Comparison of ENCODE assay signal across 25 cellular contexts in the genomic region with DNA sequence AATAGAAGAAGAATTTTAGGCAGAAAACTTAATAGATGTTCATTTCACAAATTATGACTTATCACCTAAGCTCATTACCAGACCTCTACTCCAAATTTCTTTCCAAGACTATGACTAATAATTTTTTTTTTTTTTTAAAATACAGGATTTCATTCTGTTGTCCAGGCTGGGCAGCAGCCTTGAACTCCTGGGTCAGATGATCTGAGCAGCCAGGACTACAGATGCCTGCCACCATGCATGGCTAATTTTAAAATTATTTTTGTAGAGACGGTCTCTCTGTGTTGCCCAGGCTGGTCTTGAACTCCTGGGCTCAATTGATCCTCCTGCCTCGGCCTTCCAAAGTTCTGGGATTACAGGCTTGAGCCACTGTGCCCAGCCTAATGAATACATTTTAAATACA.
"Had no signal": no experiment of that assay in that cellular context is flagged by ENCODE, and none has a peak within 500 bp of the region (broad histone marks: within the 10 kb centered on the region; RNA-seq: fewer than 3 reads in every experiment).

No MANE protein-coding gene starts in this region.

- H3K4me3 Mint-ChIP-seq: activated CD4-positive, alpha-beta memory T cell treated with anti-CD3 and anti-CD28 coated beads, Interleukin-2, amount 10 ng/mL, durations not matched to agents 7 days and 5 days; activated CD4-positive, alpha-beta T cell treated with anti-CD3 and anti-CD28 coated beads, Interleukin-2, amount 10 ng/mL, durations not matched to agents 7 days and 5 days; activated naive CD4-positive, alpha-beta T cell treated with anti-CD3 and anti-CD28 coated beads, Interleukin-2, amount 10 ng/mL, durations not matched to agents 7 days and 5 days; activated naive CD8-positive, alpha-beta T cell treated with anti-CD3 and anti-CD28 coated beads, Interleukin-2, amount 10 ng/mL, durations not matched to agents 7 days and 5 days; activated T-cell treated with anti-CD3 and anti-CD28 coated beads, Interleukin-2, amount 50 U/mL, for 24 hours; activated T-cell treated with anti-CD3 and anti-CD28 coated beads, Interleukin-2, amount 50 U/mL, for 72 hours; central memory CD8-positive, alpha-beta T cell; T-cell; T-helper 1 cell treated with Interleukin-12 subunit alpha and Interleukin-12 subunit beta and Interleukin-4 antibody, amounts not matched to agents 30 μg/mL and 1 μg/mL, for 36 hours; WTC11 had no signal

- H3K27me3 ChIP-seq: brain microvascular endothelial cell, foreskin keratinocyte, gastrocnemius medialis had no signal

- H3K4me1 ChIP-seq: foreskin keratinocyte had no signal

- H3K9me3 Mint-ChIP-seq: activated CD4-positive, alpha-beta memory T cell treated with anti-CD3 and anti-CD28 coated beads, Interleukin-2, amount 10 ng/mL, durations not matched to agents 7 days and 5 days; activated CD4-positive, alpha-beta T cell treated with anti-CD3 and anti-CD28 coated beads, Interleukin-2, amount 10 ng/mL, durations not matched to agents 7 days and 5 days; activated naive CD4-positive, alpha-beta T cell treated with anti-CD3 and anti-CD28 coated beads, Interleukin-2, amount 10 ng/mL, durations not matched to agents 7 days and 5 days; activated naive CD4-positive, alpha-beta T cell treated with anti-CD3 and anti-CD28 coated beads, Interleukin-2, amount 50 U/mL, for 72 hours; activated naive CD8-positive, alpha-beta T cell treated with anti-CD3 and anti-CD28 coated beads, Interleukin-2, amount 10 ng/mL, durations not matched to agents 7 days and 5 days; activated T-cell treated with anti-CD3 and anti-CD28 coated beads, Interleukin-2, amount 50 U/mL, for 24 hours; activated T-cell treated with anti-CD3 and anti-CD28 coated beads, Interleukin-2, amount 50 U/mL, for 72 hours; central memory CD8-positive, alpha-beta T cell; T-cell had no signal

- H3K27ac Mint-ChIP-seq: activated CD4-positive, alpha-beta memory T cell treated with anti-CD3 and anti-CD28 coated beads, Interleukin-2, amount 10 ng/mL, durations not matched to agents 7 days and 5 days; activated CD4-positive, alpha-beta T cell treated with anti-CD3 and anti-CD28 coated beads, Interleukin-2, amount 10 ng/mL, durations not matched to agents 7 days and 5 days; activated naive CD4-positive, alpha-beta T cell treated with anti-CD3 and anti-CD28 coated beads, Interleukin-2, amount 10 ng/mL, durations not matched to agents 7 days and 5 days; activated naive CD4-positive, alpha-beta T cell treated with anti-CD3 and anti-CD28 coated beads, Interleukin-2, amount 50 U/mL, for 72 hours; activated naive CD8-positive, alpha-beta T cell treated with anti-CD3 and anti-CD28 coated beads, Interleukin-2, amount 10 ng/mL, durations not matched to agents 7 days and 5 days; activated T-cell treated with anti-CD3 and anti-CD28 coated beads, Interleukin-2, amount 50 U/mL, for 24 hours; activated T-cell treated with anti-CD3 and anti-CD28 coated beads, Interleukin-2, amount 50 U/mL, for 72 hours; T-cell; T-helper 1 cell treated with Interleukin-12 subunit alpha and Interleukin-12 subunit beta and Interleukin-4 antibody, amounts not matched to agents 30 μg/mL and 1 μg/mL, for 36 hours; WTC11 had no signal

- H3K4me1 Mint-ChIP-seq: activated CD4-positive, alpha-beta memory T cell treated with anti-CD3 and anti-CD28 coated beads, Interleukin-2, amount 10 ng/mL, durations not matched to agents 7 days and 5 days; activated CD4-positive, alpha-beta T cell treated with anti-CD3 and anti-CD28 coated beads, Interleukin-2, amount 10 ng/mL, durations not matched to agents 7 days and 5 days; activated naive CD4-positive, alpha-beta T cell treated with anti-CD3 and anti-CD28 coated beads, Interleukin-2, amount 10 ng/mL, durations not matched to agents 7 days and 5 days; central memory CD8-positive, alpha-beta T cell; T-cell had no signal

- ATAC-seq: activated naive CD4-positive, alpha-beta T cell treated with anti-CD3 and anti-CD28 coated beads, Interleukin-2, amount 50 U/mL, for 72 hours; activated T-cell treated with anti-CD3 and anti-CD28 coated beads, Interleukin-2, amount 50 U/mL, for 72 hours; esophagus mucosa; foreskin keratinocyte; gastrocnemius medialis; T-cell; WTC11 had no signal

- H3K9me3 ChIP-seq: gastrocnemius medialis had no signal

- DNase-seq: activated CD4-positive, alpha-beta memory T cell treated with anti-CD3 and anti-CD28 coated beads, Interleukin-2, amount 10 ng/mL, durations not matched to agents 7 days and 5 days; activated CD4-positive, alpha-beta T cell treated with anti-CD3 and anti-CD28 coated beads for 1 hour; activated CD4-positive, alpha-beta T cell treated with anti-CD3 and anti-CD28 coated beads for 4 hours; activated CD4-positive, alpha-beta T cell treated with anti-CD3 and anti-CD28 coated beads, Interleukin-2, amount 10 ng/mL, durations not matched to agents 7 days and 5 days; activated CD4-positive, alpha-beta T cell treated with anti-CD3 and anti-CD28 coated beads, Interleukin-2, amount 50 U/mL, for 4 hours; activated CD8-positive, alpha-beta memory T cell treated with anti-CD3 and anti-CD28 coated beads, Interleukin-2, amount 50 U/mL, for 48 hours; activated gamma-delta T cell; activated naive CD4-positive, alpha-beta T cell; activated naive CD4-positive, alpha-beta T cell treated with anti-CD3 and anti-CD28 coated beads, Interleukin-2, amount 10 ng/mL, durations not matched to agents 7 days and 5 days; activated naive CD8-positive, alpha-beta T cell treated with anti-CD3 and anti-CD28 coated beads, Interleukin-2, amount 10 ng/mL, durations not matched to agents 7 days and 5 days; activated T-cell treated with anti-CD3 and anti-CD28 coated beads for 4 hours; activated T-cell treated with anti-CD3 and anti-CD28 coated beads, Interleukin-2, amount 50 U/mL, for 24 hours; activated T-cell treated with anti-CD3 and anti-CD28 coated beads, Interleukin-2, amount 50 U/mL, for 72 hours; brain microvascular endothelial cell; effector CD8-positive, alpha-beta T cell; foreskin keratinocyte; gastrocnemius medialis; SW 1271; T-cell; T-helper 9 cell had no signal

- H3K27me3 Mint-ChIP-seq: activated CD4-positive, alpha-beta memory T cell treated with anti-CD3 and anti-CD28 coated beads, Interleukin-2, amount 10 ng/mL, durations not matched to agents 7 days and 5 days; activated naive CD4-positive, alpha-beta T cell treated with anti-CD3 and anti-CD28 coated beads, Interleukin-2, amount 10 ng/mL, durations not matched to agents 7 days and 5 days; activated T-cell treated with anti-CD3 and anti-CD28 coated beads, Interleukin-2, amount 50 U/mL, for 24 hours; central memory CD8-positive, alpha-beta T cell; T-cell had no signal

- H3K27ac ChIP-seq: brain microvascular endothelial cell, foreskin keratinocyte had no signal

- H3K4me3 ChIP-seq: gastrocnemius medialis had no signal
